In genomic region chr3:152786977-152787681, GRCh38 we compare ENCODE assay signal across 22 cellular contexts.
"Had no signal": no experiment of that assay in that cellular context is flagged by ENCODE, and none has a peak within 500 bp of the region (broad histone marks: within the 10 kb centered on the region; RNA-seq: fewer than 3 reads in every experiment).

No MANE protein-coding gene starts in this region.

- H3K4me1 ChIP-seq: esophagus muscularis mucosa, gastroesophageal sphincter, right atrium auricular region, sigmoid colon, stomach, transverse colon had no signal

- H3K27ac ChIP-seq: dorsolateral prefrontal cortex, esophagus muscularis mucosa, gastroesophageal sphincter, hepatocyte, neutrophil, ovary, right atrium auricular region, sigmoid colon, skin epidermis, stomach, thoracic aorta, transverse colon had no signal

- ATAC-seq: gastroesophageal sphincter; left colon; left ventricle myocardium superior; naive thymus-derived CD4-positive, alpha-beta T cell had no signal

- H3K9me3 ChIP-seq: gastroesophageal sphincter, neutrophil, ovary, right atrium auricular region, sigmoid colon, thoracic aorta had no signal

- H3K27me3 ChIP-seq: esophagus muscularis mucosa, gastroesophageal sphincter, hepatocyte, neutrophil, ovary, right atrium auricular region, sigmoid colon, stomach, transverse colon had no signal

- H3K36me3 Mint-ChIP-seq: naive thymus-derived CD4-positive, alpha-beta T cell had no signal

- H3K27ac Mint-ChIP-seq: naive thymus-derived CD4-positive, alpha-beta T cell had no signal

- H3K4me3 Mint-ChIP-seq: naive thymus-derived CD4-positive, alpha-beta T cell had no signal

- H3K36me3 ChIP-seq: esophagus muscularis mucosa, gastroesophageal sphincter, neutrophil, ovary, right atrium auricular region, sigmoid colon, stomach, thoracic aorta, transverse colon had no signal

- DNase-seq: cortex of kidney; dorsolateral prefrontal cortex; effector CD8-positive, alpha-beta T cell; foreskin fibroblast; left colon; left ventricle myocardium superior; naive thymus-derived CD4-positive, alpha-beta T cell; ovary; sigmoid colon; stimulated activated CD4-positive, alpha-beta T cell treated with anti-CD3 and anti-CD28 coated beads, Interleukin-2, amount 100 ng/mL, for 24 hours; stimulated activated naive CD4-positive, alpha-beta T cell; stomach; substantia nigra; transverse colon had no signal

- H3K4me3 ChIP-seq: dorsolateral prefrontal cortex, esophagus muscularis mucosa, gastroesophageal sphincter, hepatocyte, lung, ovary, right atrium auricular region, sigmoid colon, skin epidermis, stomach, thoracic aorta, transverse colon had no signal

- H3K4me1 Mint-ChIP-seq: naive thymus-derived CD4-positive, alpha-beta T cell had no signal
